ENCODE assay signal across 11 cellular contexts in genomic region chr2:241620419-241620769, GRCh38. TPM values are rescaled to one million over a fixed set of nuclear protein-coding genes. Genes with fewer than 3 reads are reported as not detected.
DNase-seq lines count a peak whose midpoint lies in the region; ATAC-seq and TF ChIP-seq lines count a peak whose summit lies in the region.
"Had no signal": no experiment of that assay in that cellular context is flagged by ENCODE, and none has a peak within 500 bp of the region (broad histone marks: within the 10 kb centered on the region; RNA-seq: fewer than 3 reads in every experiment).

No MANE protein-coding gene starts in this region.

- H3K9me3 ChIP-seq in breast epithelium = no peaks in the 10 kb centered on the region
- no peaks in the 10 kb centered on the region for H3K9me3 ChIP-seq in subcutaneous abdominal adipose tissue (ENCODE audit: control insufficient read depth in 5 of 5, low read length in 5 of 5)
- H3K9me3 ChIP-seq: BLaER1 had no signal

- H3K27ac Mint-ChIP-seq in MCF 10A (ENCODE audit: low read depth, unreplicated experiment) (peak overlapping the region; percentile 37), memory B cell (peak overlapping the region; percentile 28)

- no peak overlapping the region for H3K4me3 ChIP-seq in breast epithelium
- H3K4me3 ChIP-seq in subcutaneous abdominal adipose tissue (ENCODE audit: low read depth in 1 of 5, low read length in 5 of 5) = no peak overlapping the region
- H3K4me3 ChIP-seq: BLaER1 had no signal

- BruUV-seq in MCF 10A (replicated peaks; lab: Mats Ljungman, UMichigan) = no TSS peak

- intact Hi-C loops in MCF 10A (cut with micrococcal nuclease) (no loop called here), breast epithelium (cut with DNase I; ENCODE audit: low total_unique reads) (no loop called here)

- DNase-seq in MCF 10A (ENCODE audit: unreplicated experiment) (peak; percentile 64), breast epithelium (ENCODE audit: low spot score in 2 of 2) (no peak), memory B cell (ENCODE audit: low spot score in 2 of 2) (no peak), germinal center (ENCODE audit: low spot score) (no peak), NCI-H1417 treated with DMSO at 0.1 percent for 48 hours (lab: John Stamatoyannopoulos, UW) (no peak)
- peak; percentile 74 to 83 for DNase-seq in activated T-cell treated with anti-CD3 and anti-CD28 coated beads, Interleukin-2, amount 50 U/mL, for 48 hours
- DNase-seq: NCI-H1694 treated with DMSO at 0.1 percent for 48 hours, RPMI8226 had no signal

- TF ChIP-seq CTCF in MCF 10A (IDR thresholded peaks at IDR 0.05; ENCODE audit: unreplicated experiment) (no peak), breast epithelium (IDR thresholded peaks at IDR 0.05) (no peak)

- ATAC-seq in memory B cell (ENCODE audit: low read depth) (no peak), GM21360 (IDR thresholded peaks at IDR 0.05; ENCODE audit: unreplicated experiment) (no peak)

- H3K27me3 ChIP-seq in breast epithelium (no peaks in the 10 kb centered on the region), subcutaneous abdominal adipose tissue (ENCODE audit: control insufficient read depth in 5 of 5, insufficient read depth in 4 of 5, low read length in 5 of 5) (no peaks in the 10 kb centered on the region)
- H3K27me3 ChIP-seq: BLaER1 had no signal

- H3K4me1 ChIP-seq in breast epithelium (peaks cover 0 to 6% of the 10 kb centered on the region in 2 donors), subcutaneous abdominal adipose tissue (ENCODE audit: control insufficient read depth in 5 of 5, insufficient read depth in 5 of 5, low read length in 5 of 5) (peaks cover 0 to 19% (median 7%) of the 10 kb centered on the region in 5 donors)

- peaks cover 9% of the 10 kb centered on the region for H3K4me1 Mint-ChIP-seq in MCF 10A (ENCODE audit: insufficient read depth, unreplicated experiment)
- peaks cover 26% of the 10 kb centered on the region for H3K4me1 Mint-ChIP-seq in memory B cell

- H3K27me3 Mint-ChIP-seq in MCF 10A (ENCODE audit: insufficient read depth, unreplicated experiment) (no peaks in the 10 kb centered on the region), memory B cell (no peaks in the 10 kb centered on the region)

- H3K9ac ChIP-seq in subcutaneous abdominal adipose tissue (ENCODE audit: low read length in 5 of 5) = no peak overlapping the region
- H3K9ac ChIP-seq: BLaER1 had no signal

- CTCF ChIA-PET in MCF 10A (lab: Yijun Ruan, JAX) = no interaction called here

- no peak overlapping the region for H3K4me3 Mint-ChIP-seq in MCF 10A (ENCODE audit: unreplicated experiment)
- no peak overlapping the region for H3K4me3 Mint-ChIP-seq in memory B cell

- H3K27ac ChIP-seq in breast epithelium (no peak overlapping the region), subcutaneous abdominal adipose tissue (ENCODE audit: low read depth, low read length) (peak overlapping the region; percentile 41)

- H3K9me3 Mint-ChIP-seq in MCF 10A (ENCODE audit: unreplicated experiment) (no peaks in the 10 kb centered on the region), memory B cell (peaks cover 2% of the 10 kb centered on the region)

- no peaks in the 10 kb centered on the region for H3K36me3 ChIP-seq in breast epithelium
- peaks cover 0 to 9% (median 6%) of the 10 kb centered on the region in 5 donors for H3K36me3 ChIP-seq in subcutaneous abdominal adipose tissue (ENCODE audit: control insufficient read depth in 5 of 5, insufficient read depth in 5 of 5, low read length in 5 of 5)

- POLR2A ChIA-PET in MCF 10A (lab: Yijun Ruan, JAX) = no interaction called here

- peaks cover 72% of the 10 kb centered on the region for H3K36me3 Mint-ChIP-seq in MCF 10A (ENCODE audit: insufficient read depth, unreplicated experiment)
- peaks cover 15% of the 10 kb centered on the region for H3K36me3 Mint-ChIP-seq in memory B cell

- TF ChIP-seq POLR2A in breast epithelium (IDR thresholded peaks at IDR 0.05) = no peak

RNA-seq across cellular contexts. Expression of gene THAP4, which starts 16.6 kb away (rescaled TPM):
- 64.5 and 91.8 TPM in 2 replicates for total RNA-seq in MCF 10A (2022)
- total RNA-seq in breast epithelium = 10 to 100 TPM; 35.3 to 45.9 (median 38.1) TPM

RNA-seq across cellular contexts. Expression of gene ATG4B, which starts 17.1 kb away (rescaled TPM):
- total RNA-seq in MCF 10A (2022) (70.9 and 72.8 TPM in 2 replicates), breast epithelium (10 to 100 TPM; 47.7 to 71.1 (median 64.2) TPM)

Comparison
In these comparisons a context has a peak if more than half of its experiments do, and no peak if none do; other contexts are left out.
1. DNase-seq: peak in MCF 10A (single experiment) and activated T-cell treated with anti-CD3 and anti-CD28 coated beads, Interleukin-2, amount 50 U/mL, for 48 hours (2 of 2); none in breast epithelium (0 of 2), memory B cell (0 of 2), germinal center (single experiment) and NCI-H1417 treated with DMSO at 0.1 percent for 48 hours (single experiment).